In genomic region chr4:124710911-124711310, GRCh38 we compare ENCODE assay signal across 8 cellular contexts. TPM values are rescaled to one million over a fixed set of nuclear protein-coding genes. Genes with fewer than 3 reads are reported as not detected.
A peak's percentile ranks its signal among the peaks of the same experiment; 100 is the strongest.
DNase-seq lines count a peak whose midpoint lies in the region; ATAC-seq and TF ChIP-seq lines count a peak whose summit lies in the region.

No MANE protein-coding gene starts in this region.

- ATAC-seq in activated T-cell treated with anti-CD3 and anti-CD28 coated beads, Interleukin-2, amount 50 U/mL, for 4 hours, result no peak

- H3K36me3 ChIP-seq in adipocyte (ENCODE audit: control insufficient read depth, insufficient read depth, low read length, severe bottlenecking) (peaks cover 11% of the 10 kb centered on the region), thyroid gland (no peaks in the 10 kb centered on the region)

- peak overlapping the region; percentile 94 for H3K4me3 ChIP-seq in adipocyte (ENCODE audit: low read length)
- H3K4me3 ChIP-seq in thyroid gland (replicated peaks in 1 of 3), result peak overlapping the region in 2 of 3 donors; percentile 38 to 78

- H3K4me3 Mint-ChIP-seq in activated T-cell treated with anti-CD3 and anti-CD28 coated beads, Interleukin-2, amount 50 U/mL, for 4 hours, result no peak overlapping the region

- no peaks in the 10 kb centered on the region for H3K36me3 Mint-ChIP-seq in activated T-cell treated with anti-CD3 and anti-CD28 coated beads, Interleukin-2, amount 50 U/mL, for 4 hours (ENCODE audit: insufficient read depth)

- DNase-seq in NCI-H1417 (lab: John Stamatoyannopoulos, UW) (peak in 2 of 3 experiments; percentile 20 to 36), NCI-H1417 treated with DMSO at 0.1 percent for 48 hours (lab: John Stamatoyannopoulos, UW) (no peak), adipocyte (ENCODE audit: low read depth) (peak; percentile 62), iris pigment epithelial cell (ENCODE audit: low read depth) (peak; percentile 30), thyroid gland (peak; percentile 47 to 61), dedifferentiated amniotic fluid mesenchymal stem cell (ENCODE audit: extremely low spot score) (no peak)
- DNase-seq in activated T-cell treated with anti-CD3 and anti-CD28 coated beads, Interleukin-2, amount 50 U/mL, for 4 hours, result no peak
- no peak for DNase-seq in activated CD4-positive, CD25-positive, alpha-beta regulatory T cell (lab: John Stamatoyannopoulos, UW)

- H3K27me3 ChIP-seq in adipocyte (replicated peaks; ENCODE audit: control insufficient read depth, insufficient read depth, low read length), result no peaks in the 10 kb centered on the region
- H3K27me3 ChIP-seq in thyroid gland, result no peaks in the 10 kb centered on the region

- intact Hi-C loops in thyroid gland (cut with DNase I), result no loop called here

- no peak for TF ChIP-seq POLR2A in thyroid gland (IDR thresholded peaks at IDR 0.05)

- WGBS in thyroid gland, 2 donors, result 9 to 12% methylated on average over 5 of the region's 5 CpGs

- H3K9ac ChIP-seq in adipocyte (ENCODE audit: low read length), result peak overlapping the region; percentile 91

- H3K27ac ChIP-seq in thyroid gland, result peak overlapping the region in 1 of 3 donors; percentile 97

- H3K27me3 Mint-ChIP-seq in activated T-cell treated with anti-CD3 and anti-CD28 coated beads, Interleukin-2, amount 50 U/mL, for 4 hours (ENCODE audit: low read depth), result peaks cover 6% of the 10 kb centered on the region

- H3K9me3 ChIP-seq in adipocyte (ENCODE audit: control insufficient read depth, low read length) (no peaks in the 10 kb centered on the region), thyroid gland (no peaks in the 10 kb centered on the region)

- no peaks in the 10 kb centered on the region for H3K9me3 Mint-ChIP-seq in activated T-cell treated with anti-CD3 and anti-CD28 coated beads, Interleukin-2, amount 50 U/mL, for 4 hours

- TF ChIP-seq CTCF in thyroid gland (IDR thresholded peaks at IDR 0.05), result no peak

- H3K4me1 Mint-ChIP-seq in activated T-cell treated with anti-CD3 and anti-CD28 coated beads, Interleukin-2, amount 50 U/mL, for 4 hours (ENCODE audit: low read depth), result peaks cover 7% of the 10 kb centered on the region

- H3K4me1 ChIP-seq in adipocyte (ENCODE audit: control insufficient read depth, insufficient read depth, low read length), result peaks cover 34% of the 10 kb centered on the region
- H3K4me1 ChIP-seq in thyroid gland, result peaks cover 7 to 18% of the 10 kb centered on the region in 2 donors

RNA-seq across cellular contexts. Expression of gene ANKRD50, which starts 1.6 kb away (rescaled TPM):
- 10 to 100 TPM; 22.5 to 26.0 (median 23.7) TPM for total RNA-seq in thyroid gland
- total RNA-seq in activated T-cell treated with anti-CD3 and anti-CD28 coated beads, Interleukin-2, amount 50 U/mL, for 4 hours, result under 1 TPM; 0.20 to 0.37 (median 0.22) TPM

Comparison
In these comparisons a context has a peak if more than half of its experiments do, and no peak if none do; other contexts are left out.
1. DNase-seq: peak in NCI-H1417 (2 of 3), adipocyte (single experiment), iris pigment epithelial cell (single experiment) and thyroid gland (2 of 2); none in NCI-H1417 treated with DMSO at 0.1 percent for 48 hours (single experiment), dedifferentiated amniotic fluid mesenchymal stem cell (single experiment), activated T-cell treated with anti-CD3 and anti-CD28 coated beads, Interleukin-2, amount 50 U/mL, for 4 hours (single experiment) and activated CD4-positive, CD25-positive, alpha-beta regulatory T cell (0 of 4).
2. RNA of gene ANKRD50, which starts 1.6 kb away (total RNA-seq): 22.5 to 26.0 TPM in thyroid gland; 0.20 to 0.37 TPM in activated T-cell treated with anti-CD3 and anti-CD28 coated beads, Interleukin-2, amount 50 U/mL, for 4 hours; every median in the first group is over 10 times any median in the second.